ENCODE assay signal across 17 cellular contexts in genomic region chr4:80115368-80116181, GRCh38.
"Had no signal": no experiment of that assay in that cellular context is flagged by ENCODE, and none has a peak within 500 bp of the region (broad histone marks: within the 10 kb centered on the region; RNA-seq: fewer than 3 reads in every experiment).

No MANE protein-coding gene starts in this region.

- H3K36me3 Mint-ChIP-seq: activated naive CD8-positive, alpha-beta T cell; WTC11 had no signal

- DNase-seq: activated CD4-positive, alpha-beta T cell treated with anti-CD3 and anti-CD28 coated beads, Interleukin-2, amount 10 ng/mL, durations not matched to agents 7 days and 5 days; activated gamma-delta T cell; activated T-cell treated with anti-CD3 and anti-CD28 coated beads, Interleukin-2, amount 50 U/mL, for 24 hours; amygdala; foreskin melanocyte; head of caudate nucleus; mammary epithelial cell; nephron progenitor cell; sigmoid colon; stimulated activated CD4-positive, alpha-beta T cell treated with anti-CD3 and anti-CD28 coated beads, Interleukin-12 subunit alpha, Interleukin-12 subunit beta, amount 100 ng/mL, for 4 hours; stimulated activated CD8-positive, alpha-beta memory T cell treated with anti-CD3 and anti-CD28 coated beads, Interleukin-4, amount 100 ng/mL, for 48 hours; T-helper 17 cell had no signal

- H3K27ac ChIP-seq: esophagus muscularis mucosa, sigmoid colon had no signal

- H3K4me3 ChIP-seq: esophagus muscularis mucosa, sigmoid colon had no signal

- H3K4me1 Mint-ChIP-seq: activated CD4-positive, alpha-beta T cell treated with anti-CD3 and anti-CD28 coated beads, Interleukin-2, amount 10 ng/mL, durations not matched to agents 7 days and 5 days; nephron progenitor cell; WTC11 had no signal

- H3K36me3 ChIP-seq: esophagus muscularis mucosa, sigmoid colon had no signal

- H3K27ac Mint-ChIP-seq: activated CD4-positive, alpha-beta T cell treated with anti-CD3 and anti-CD28 coated beads, Interleukin-2, amount 10 ng/mL, durations not matched to agents 7 days and 5 days; activated naive CD8-positive, alpha-beta T cell; activated T-cell treated with anti-CD3 and anti-CD28 coated beads, Interleukin-2, amount 50 U/mL, for 24 hours; nephron progenitor cell; stimulated activated naive CD8-positive, alpha-beta T cell treated with anti-CD3 and anti-CD28 coated beads, Interleukin-15, Interleukin-2, amounts not matched to agents 100 ng/mL and 50 ng/mL, for 24 hours; T-helper 17 cell; WTC11 had no signal

- ATAC-seq: T-helper 17 cell, WTC11 had no signal

- H3K27me3 ChIP-seq: esophagus muscularis mucosa, sigmoid colon had no signal

- H3K9me3 Mint-ChIP-seq: stimulated activated naive CD8-positive, alpha-beta T cell treated with anti-CD3 and anti-CD28 coated beads, Interleukin-15, Interleukin-2, amounts not matched to agents 100 ng/mL and 50 ng/mL, for 24 hours had no signal

- FAIRE-seq: bronchial epithelial cell had no signal

- H3K4me3 Mint-ChIP-seq: activated CD4-positive, alpha-beta T cell treated with anti-CD3 and anti-CD28 coated beads, Interleukin-2, amount 10 ng/mL, durations not matched to agents 7 days and 5 days; activated naive CD8-positive, alpha-beta T cell; activated T-cell treated with anti-CD3 and anti-CD28 coated beads, Interleukin-2, amount 50 U/mL, for 24 hours; nephron progenitor cell; stimulated activated naive CD8-positive, alpha-beta T cell treated with anti-CD3 and anti-CD28 coated beads, Interleukin-15, Interleukin-2, amounts not matched to agents 100 ng/mL and 50 ng/mL, for 24 hours; T-helper 17 cell; WTC11 had no signal

- H3K4me1 ChIP-seq: esophagus muscularis mucosa, sigmoid colon had no signal

- H3K27me3 Mint-ChIP-seq: activated naive CD8-positive, alpha-beta T cell; activated T-cell treated with anti-CD3 and anti-CD28 coated beads, Interleukin-2, amount 50 U/mL, for 24 hours; stimulated activated naive CD8-positive, alpha-beta T cell treated with anti-CD3 and anti-CD28 coated beads, Interleukin-15, Interleukin-2, amounts not matched to agents 100 ng/mL and 50 ng/mL, for 24 hours; T-helper 17 cell had no signal
